In the genomic region with DNA sequence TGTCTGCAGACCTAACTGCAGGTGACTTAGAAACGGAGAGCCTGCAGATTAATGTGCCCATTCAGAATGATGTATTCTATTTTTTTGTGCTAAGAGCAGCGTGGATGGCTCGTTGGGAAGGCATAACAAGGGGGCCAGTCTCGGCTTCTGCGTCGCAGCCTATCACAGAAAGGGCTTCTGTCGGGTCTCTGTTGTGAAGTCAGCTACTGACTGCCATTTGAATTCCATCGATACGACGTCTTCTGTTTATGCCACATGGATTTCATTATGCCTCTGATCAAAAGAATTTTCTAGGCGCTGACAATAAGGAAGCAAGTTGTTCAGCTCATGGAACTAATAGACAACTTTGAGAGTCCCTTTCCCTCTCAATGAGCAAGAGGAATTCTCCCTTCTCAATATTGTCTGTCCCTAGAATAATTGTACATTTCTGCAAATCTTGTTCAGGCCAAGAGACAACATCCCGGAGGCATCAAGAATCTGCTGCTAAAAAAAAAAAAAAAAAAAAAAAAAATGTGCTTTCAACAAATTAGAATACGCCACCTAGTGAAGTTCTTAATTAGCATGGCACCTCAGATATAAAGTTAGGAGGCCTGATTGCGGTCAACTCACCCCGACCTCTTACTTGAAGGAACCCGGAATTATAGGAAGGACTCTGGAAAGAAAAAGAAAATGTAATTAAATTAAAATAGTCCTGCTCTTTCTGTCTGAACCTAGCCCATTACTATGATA, we compare ENCODE assay signal across 29 cellular contexts.
DNase-seq lines count a peak whose midpoint lies in the region; ATAC-seq and TF ChIP-seq lines count a peak whose summit lies in the region.
"Had no signal": no experiment of that assay in that cellular context is flagged by ENCODE, and none has a peak within 500 bp of the region (broad histone marks: within the 10 kb centered on the region; RNA-seq: fewer than 3 reads in every experiment).

No MANE protein-coding gene starts in this region.

- no peak overlapping the region for H3K4me3 Mint-ChIP-seq in neural progenitor cell
- no peak overlapping the region for H3K4me3 Mint-ChIP-seq in activated CD8-positive, alpha-beta memory T cell treated with anti-CD3 and anti-CD28 coated beads, Interleukin-2, amount 10 ng/mL, durations not matched to agents 7 days and 5 days
- H3K4me3 Mint-ChIP-seq: activated T-helper 17 cell treated with anti-CD3 and anti-CD28 coated beads, Interleukin-2, amount 50 U/mL, for 72 hours; CD14-positive monocyte; immature natural killer cell; nephron progenitor cell had no signal

- H3K9me3 Mint-ChIP-seq in neural progenitor cell, result no peaks in the 10 kb centered on the region
- H3K9me3 Mint-ChIP-seq in activated CD8-positive, alpha-beta memory T cell treated with anti-CD3 and anti-CD28 coated beads, Interleukin-2, amount 10 ng/mL, durations not matched to agents 7 days and 5 days (ENCODE audit: low read depth), result no peaks in the 10 kb centered on the region
- H3K9me3 Mint-ChIP-seq: activated naive CD4-positive, alpha-beta T cell treated with anti-CD3 and anti-CD28 coated beads, Interleukin-2, amount 50 U/mL, for 72 hours; activated T-helper 17 cell treated with anti-CD3 and anti-CD28 coated beads, Interleukin-2, amount 50 U/mL, for 72 hours; CD14-positive monocyte; immature natural killer cell; nephron progenitor cell had no signal

- dilution Hi-C loops in mammary epithelial cell (cut with HindIII; ENCODE audit: low sequenced_read_pairs), result no loop called here

- H3K9me3 ChIP-seq in GM23248 (ENCODE audit: low read depth) (no peaks in the 10 kb centered on the region), RWPE2 (ENCODE audit: severe bottlenecking) (no peaks in the 10 kb centered on the region), mammary epithelial cell (replicated peaks; ENCODE audit: insufficient read depth, low read length) (no peaks in the 10 kb centered on the region), neural progenitor cell (ENCODE audit: low read depth) (no peaks in the 10 kb centered on the region)
- H3K9me3 ChIP-seq: right lobe of liver, SK-N-SH, testis had no signal

- 0 out of 2 replicates have a peak, but pooled peaks cover 6% of the 10 kb centered on the region for H3K4me1 ChIP-seq in GM23248 (ENCODE audit: insufficient read depth)
- no peaks in the 10 kb centered on the region for H3K4me1 ChIP-seq in RWPE2 (ENCODE audit: insufficient read depth, poor library complexity, severe bottlenecking)
- no peaks in the 10 kb centered on the region for H3K4me1 ChIP-seq in mammary epithelial cell (ENCODE audit: insufficient read depth, low read length)
- H3K4me1 ChIP-seq in neural progenitor cell, result peaks cover 3% of the 10 kb centered on the region
- H3K4me1 ChIP-seq: foreskin keratinocyte, right lobe of liver had no signal

- WGBS in GM23248 (ENCODE audit: low coverage in 1 of 2, low lambda C conversion rate in 2 of 2, missing lambda C conversion rate in 2 of 2), 2 experiments, result 20 to 25% methylated on average over 16 of the region's 16 CpGs
- WGBS in mammary epithelial cell (ENCODE audit: low coverage, missing lambda C conversion rate), result 43% methylated on average over 13 of the region's 16 CpGs

- DNase-seq in GM23248 (peak; percentile 48), RWPE2 (ENCODE audit: low spot score) (peak; percentile 49), mammary epithelial cell (no peak), neural progenitor cell (ENCODE audit: low spot score) (no peak), D341Med (ENCODE audit: low spot score) (no peak), NCI-H748 (lab: John Stamatoyannopoulos, UW; ENCODE audit: unreplicated experiment) (no peak)
- no peak for DNase-seq in activated CD8-positive, alpha-beta memory T cell treated with anti-CD3 and anti-CD28 coated beads, Interleukin-2, amount 10 ng/mL, durations not matched to agents 7 days and 5 days
- DNase-seq: activated CD4-positive, alpha-beta T cell treated with anti-CD3 and anti-CD28 coated beads, Interleukin-2, amount 50 U/mL, for 1 hour; aorta; Calu3; dorsolateral prefrontal cortex; EL; foreskin keratinocyte; immature natural killer cell; left ventricle myocardium superior; NCI-H1417 treated with DMSO at 0.1 percent for 48 hours; NCI-H510A; nephron progenitor cell; right lobe of liver; SK-N-SH; stimulated activated CD4-positive, alpha-beta T cell treated with anti-CD3 and anti-CD28 coated beads, Interleukin-4, amount 100 ng/mL, for 4 hours; stimulated activated naive CD4-positive, alpha-beta T cell; T-helper 2 cell; testis had no signal

- H3K9ac ChIP-seq in GM23248 (no peak overlapping the region), mammary epithelial cell (ENCODE audit: insufficient read depth, low read length) (no peak overlapping the region), neural progenitor cell (no peak overlapping the region)
- H3K9ac ChIP-seq: SK-N-SH had no signal

- H3F3A ChIP-seq in GM23248 (ENCODE audit: insufficient read depth) (no peaks in the 10 kb centered on the region), neural progenitor cell (ENCODE audit: low read depth) (no peaks in the 10 kb centered on the region)

- H4K20me1 ChIP-seq in GM23248 (ENCODE audit: insufficient read depth) (no peaks in the 10 kb centered on the region), mammary epithelial cell (ENCODE audit: insufficient read depth, low read length) (no peaks in the 10 kb centered on the region), neural progenitor cell (ENCODE audit: low read depth) (no peaks in the 10 kb centered on the region)

- H3K27me3 ChIP-seq in GM23248 (replicated peaks; ENCODE audit: insufficient read depth) (no peaks in the 10 kb centered on the region), RWPE2 (ENCODE audit: insufficient read depth, poor library complexity, severe bottlenecking) (peaks cover 42% of the 10 kb centered on the region), mammary epithelial cell (ENCODE audit: insufficient read depth, low read length) (no peaks in the 10 kb centered on the region), neural progenitor cell (no peaks in the 10 kb centered on the region)
- H3K27me3 ChIP-seq: foreskin keratinocyte, hepatocyte, right lobe of liver, testis had no signal

- peak; percentile 34 for TF ChIP-seq CTCF in RWPE2 (IDR thresholded peaks at IDR 0.05; ENCODE audit: poor library complexity, severe bottlenecking)
- peak; percentile 19 to 47 for TF ChIP-seq CTCF in mammary epithelial cell (conservative IDR thresholded peaks at IDR 0.05 in 1 of 2, IDR thresholded peaks at IDR 0.05 in 1 of 2; ENCODE audit: extremely low read depth in 1 of 2, insufficient read depth in 1 of 2, low read depth in 1 of 2, low read length in 2 of 2)
- TF ChIP-seq CTCF in neural progenitor cell (IDR thresholded peaks at IDR 0.05), result peak; percentile 4

- no peak overlapping the region for H3K27ac Mint-ChIP-seq in neural progenitor cell
- no peak overlapping the region for H3K27ac Mint-ChIP-seq in activated CD8-positive, alpha-beta memory T cell treated with anti-CD3 and anti-CD28 coated beads, Interleukin-2, amount 10 ng/mL, durations not matched to agents 7 days and 5 days
- H3K27ac Mint-ChIP-seq: activated naive CD4-positive, alpha-beta T cell treated with anti-CD3 and anti-CD28 coated beads, Interleukin-2, amount 50 U/mL, for 72 hours; activated T-helper 17 cell treated with anti-CD3 and anti-CD28 coated beads, Interleukin-2, amount 50 U/mL, for 72 hours; CD14-positive monocyte; immature natural killer cell; nephron progenitor cell had no signal

- H3K4me2 ChIP-seq in GM23248 (ENCODE audit: unreplicated experiment) (no peak overlapping the region), mammary epithelial cell (ENCODE audit: insufficient read depth, low read depth, low read length) (no peak overlapping the region), neural progenitor cell (no peak overlapping the region)
- H3K4me2 ChIP-seq: hepatocyte, SK-N-SH had no signal

- H3K4me3 ChIP-seq in GM23248 (peak overlapping the region; percentile 35; the same call in 1 of the 2 replicates), RWPE2 (ENCODE audit: severe bottlenecking) (no peak overlapping the region), mammary epithelial cell (replicated peaks in 1 of 3; ENCODE audit: insufficient read depth in 1 of 3, low read depth in 2 of 3, low read length in 3 of 3) (no peak overlapping the region), neural progenitor cell (no peak overlapping the region)
- H3K4me3 ChIP-seq: dorsolateral prefrontal cortex, hepatocyte, right lobe of liver, testis had no signal

- H3K27me3 Mint-ChIP-seq in neural progenitor cell (ENCODE audit: insufficient read depth, low read depth), result no peaks in the 10 kb centered on the region
- peaks cover 39% of the 10 kb centered on the region for H3K27me3 Mint-ChIP-seq in activated CD8-positive, alpha-beta memory T cell treated with anti-CD3 and anti-CD28 coated beads, Interleukin-2, amount 10 ng/mL, durations not matched to agents 7 days and 5 days

- no TSS peak for BruUV-seq in mammary epithelial cell (replicated peaks; lab: Mats Ljungman, UMichigan)

- in situ Hi-C loops in GM23248 (cut with MboI) (no loop called here), mammary epithelial cell (cut with MboI; ENCODE audit: low sequenced_read_pairs in 2 of 2) (no loop called here)

- intact Hi-C loops in mammary epithelial cell (cut with micrococcal nuclease), result no loop called here

- H3K27ac ChIP-seq in GM23248 (no peak overlapping the region), RWPE2 (ENCODE audit: poor library complexity, severe bottlenecking) (no peak overlapping the region), mammary epithelial cell (ENCODE audit: insufficient read depth, low read depth, low read length) (no peak overlapping the region), neural progenitor cell (no peak overlapping the region)
- H3K27ac ChIP-seq: dorsolateral prefrontal cortex, foreskin keratinocyte, hepatocyte, right lobe of liver, testis had no signal

- CTCF ChIA-PET in mammary epithelial cell (lab: Charles Lee; ENCODE audit: low non-redundant PET), result no interaction called here
- CTCF ChIA-PET in activated CD8-positive, alpha-beta memory T cell treated with anti-CD3 and anti-CD28 coated beads, Interleukin-2, amount 10 ng/mL, durations not matched to agents 7 days and 5 days (lab: Charles Lee), result no interaction called here

- H3K4me1 Mint-ChIP-seq in neural progenitor cell, result peaks cover 10% of the 10 kb centered on the region
- H3K4me1 Mint-ChIP-seq in activated CD8-positive, alpha-beta memory T cell treated with anti-CD3 and anti-CD28 coated beads, Interleukin-2, amount 10 ng/mL, durations not matched to agents 7 days and 5 days, result no peaks in the 10 kb centered on the region
- H3K4me1 Mint-ChIP-seq: activated T-helper 17 cell treated with anti-CD3 and anti-CD28 coated beads, Interleukin-2, amount 50 U/mL, for 72 hours; CD14-positive monocyte; immature natural killer cell had no signal

- H3K79me2 ChIP-seq in GM23248 (ENCODE audit: insufficient read depth), result no peaks in the 10 kb centered on the region
- H3K79me2 ChIP-seq in mammary epithelial cell (ENCODE audit: insufficient read depth, low read length), result no peaks in the 10 kb centered on the region
- H3K79me2 ChIP-seq in neural progenitor cell (ENCODE audit: low read depth), result no peaks in the 10 kb centered on the region
- H3K79me2 ChIP-seq: hepatocyte had no signal

- H3K9me2 ChIP-seq in GM23248 (ENCODE audit: insufficient read depth), result no peaks in the 10 kb centered on the region
- H3K9me2 ChIP-seq: SK-N-SH had no signal

- ATAC-seq in RWPE2 (ENCODE audit: low read depth) (no peak), HG02973 (IDR thresholded peaks at IDR 0.05; ENCODE audit: unreplicated experiment) (no peak)
- no peak for ATAC-seq in activated CD8-positive, alpha-beta memory T cell treated with anti-CD3 and anti-CD28 coated beads, Interleukin-2, amount 10 ng/mL, durations not matched to agents 7 days and 5 days
- ATAC-seq: activated naive CD4-positive, alpha-beta T cell treated with anti-CD3 and anti-CD28 coated beads, Interleukin-2, amount 50 U/mL, for 72 hours; activated T-helper 17 cell treated with anti-CD3 and anti-CD28 coated beads, Interleukin-2, amount 50 U/mL, for 72 hours; foreskin keratinocyte; left ventricle myocardium superior; right lobe of liver had no signal

- peak overlapping the region; percentile 53 for H2AFZ ChIP-seq in GM23248
- no peak overlapping the region for H2AFZ ChIP-seq in mammary epithelial cell (ENCODE audit: low read depth, low read length)
- no peak overlapping the region for H2AFZ ChIP-seq in neural progenitor cell (replicated peaks)
- H2AFZ ChIP-seq: hepatocyte had no signal

- H3K36me3 ChIP-seq in GM23248 (ENCODE audit: low read depth) (no peaks in the 10 kb centered on the region), RWPE2 (ENCODE audit: low read depth) (no peaks in the 10 kb centered on the region), mammary epithelial cell (ENCODE audit: insufficient read depth, low read length) (no peaks in the 10 kb centered on the region), neural progenitor cell (no peaks in the 10 kb centered on the region)
- H3K36me3 ChIP-seq: right lobe of liver had no signal

- H3K36me3 Mint-ChIP-seq in neural progenitor cell, result no peaks in the 10 kb centered on the region
- H3K36me3 Mint-ChIP-seq in activated CD8-positive, alpha-beta memory T cell treated with anti-CD3 and anti-CD28 coated beads, Interleukin-2, amount 10 ng/mL, durations not matched to agents 7 days and 5 days, result no peaks in the 10 kb centered on the region
- H3K36me3 Mint-ChIP-seq: CD14-positive monocyte, immature natural killer cell had no signal

Comparison
In these comparisons a context has a peak if more than half of its experiments do, and no peak if none do; other contexts are left out.
1. DNase-seq: peak in GM23248 (single experiment) and RWPE2 (single experiment); none in mammary epithelial cell (single experiment), neural progenitor cell (single experiment), D341Med (single experiment), NCI-H748 (single experiment) and activated CD8-positive, alpha-beta memory T cell treated with anti-CD3 and anti-CD28 coated beads, Interleukin-2, amount 10 ng/mL, durations not matched to agents 7 days and 5 days (single experiment).
2. Peak in every context shown above with its lines, with median percentiles within 50 percentile points of each other: CTCF ChIP-seq.